In the genomic region with DNA sequence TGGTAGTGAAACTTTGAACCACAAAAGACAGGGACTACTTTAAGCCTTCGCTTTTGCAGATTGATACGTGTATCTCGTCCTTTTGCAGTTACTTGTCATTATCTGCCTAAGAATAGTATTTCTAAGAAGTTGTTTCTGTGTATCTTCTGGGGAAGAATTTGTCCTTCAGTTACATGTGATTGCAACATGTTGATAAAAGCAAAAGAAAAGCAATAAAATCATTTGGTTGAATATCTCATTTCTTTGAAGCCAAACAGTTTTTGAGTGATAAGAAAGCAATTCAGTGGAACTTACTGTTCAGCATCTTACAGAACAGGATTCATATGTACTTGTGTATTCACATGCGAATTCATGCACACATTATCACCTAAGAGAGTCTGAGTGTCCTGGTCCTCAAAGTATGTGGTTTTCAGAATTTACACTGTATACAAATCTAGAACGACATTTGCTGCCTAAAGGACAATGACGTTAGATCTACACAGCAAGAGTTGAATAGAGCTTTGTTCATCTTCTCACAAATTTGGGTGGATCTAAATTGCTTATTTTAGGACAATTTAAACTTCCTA, we compare ENCODE assay signal across 38 cellular contexts.
"Had no signal": no experiment of that assay in that cellular context is flagged by ENCODE, and none has a peak within 500 bp of the region (broad histone marks: within the 10 kb centered on the region; RNA-seq: fewer than 3 reads in every experiment).

No MANE protein-coding gene starts in this region.

- FAIRE-seq: bronchial epithelial cell, TTC549 had no signal

- H3K4me3 Mint-ChIP-seq: activated B cell treated with CpG ODN at 0.5 μM for 24 hours; activated CD4-positive, alpha-beta memory T cell treated with anti-CD3 and anti-CD28 coated beads for 36 hours; activated CD4-positive, alpha-beta T cell treated with anti-CD3 and anti-CD28 coated beads, Interleukin-2, amount 10 ng/mL, durations not matched to agents 24 days and 14 days; activated CD8-positive, alpha-beta T cell treated with anti-CD3 and anti-CD28 coated beads for 36 hours; activated naive CD4-positive, alpha-beta T cell treated with anti-CD3 and anti-CD28 coated beads for 36 hours; activated naive CD8-positive, alpha-beta T cell treated with anti-CD3 and anti-CD28 coated beads for 36 hours; activated T-cell treated with anti-CD3 and anti-CD28 coated beads, Interleukin-2, amount 50 U/mL, for 4 hours; activated T-cell treated with anti-CD3 and anti-CD28 coated beads, Interleukin-2, amount 50 U/mL, for 72 hours; activated T-helper 1 cell treated with anti-CD3 and anti-CD28 coated beads, Interleukin-12 subunit alpha, Interleukin-12 subunit beta, Interleukin-2, Interleukin-4 antibody, amounts not matched to agents 30 ng/mL and 10 ng/mL and 1 ng/mL, durations not matched to agents 14 hours and 24 hours and 36 hours; activated T-helper 17 cell treated with anti-CD3 and anti-CD28 coated beads, Interleukin-2, amount 50 U/mL, for 72 hours; brain; central memory CD8-positive, alpha-beta T cell; T-helper 1 cell treated with Interleukin-12 subunit alpha and Interleukin-12 subunit beta and Interleukin-4 antibody, amounts not matched to agents 30 μg/mL and 1 μg/mL, for 36 hours; T-helper 2 cell treated with Interferon-gamma antibody and Interleukin-4, amounts not matched to agents 5 μg/mL and 100 μg/mL, for 36 hours had no signal

- DNase-seq: activated B cell treated with CpG ODN at 0.5 μM for 24 hours; activated CD4-positive, alpha-beta memory T cell treated with anti-CD3 and anti-CD28 coated beads for 36 hours; activated CD4-positive, alpha-beta T cell treated with anti-CD3 and anti-CD28 coated beads for 4 hours; activated CD4-positive, alpha-beta T cell treated with anti-CD3 and anti-CD28 coated beads, Interleukin-2, amount 10 ng/mL, durations not matched to agents 24 days and 14 days; activated CD4-positive, alpha-beta T cell treated with anti-CD3 and anti-CD28 coated beads, Interleukin-2, amount 50 U/mL, for 1 hour; activated CD4-positive, alpha-beta T cell treated with anti-CD3 and anti-CD28 coated beads, Interleukin-2, amount 50 U/mL, for 4 hours; activated CD4-positive, CD25-positive, alpha-beta regulatory T cell treated with anti-CD3 and anti-CD28 coated beads, Interleukin-2, amount 50 U/mL, for 72 hours; activated CD8-positive, alpha-beta memory T cell treated with anti-CD3 and anti-CD28 coated beads, Interleukin-2, amount 50 U/mL, for 4 hours; activated CD8-positive, alpha-beta T cell treated with anti-CD3 and anti-CD28 coated beads for 36 hours; activated effector memory CD4-positive, alpha-beta T cell treated with anti-CD3 and anti-CD28 coated beads, Interleukin-2, amount 50 U/mL, for 16 hours; activated gamma-delta T cell treated with Interleukin-2 at 50 U/mL for 16 hours; activated naive CD4-positive, alpha-beta T cell; activated naive CD4-positive, alpha-beta T cell treated with anti-CD3 and anti-CD28 coated beads for 36 hours; activated naive CD4-positive, alpha-beta T cell treated with anti-CD3 and anti-CD28 coated beads, Interleukin-2, amount 50 U/mL, for 16 hours; activated naive CD8-positive, alpha-beta T cell treated with anti-CD3 and anti-CD28 coated beads for 36 hours; activated T-cell treated with anti-CD3 and anti-CD28 coated beads for 4 hours; activated T-cell treated with anti-CD3 and anti-CD28 coated beads, Interleukin-2, amount 50 U/mL, for 1 hour; activated T-cell treated with anti-CD3 and anti-CD28 coated beads, Interleukin-2, amount 50 U/mL, for 4 hours; activated T-cell treated with anti-CD3 and anti-CD28 coated beads, Interleukin-2, amount 50 U/mL, for 72 hours; amygdala; anterior cingulate cortex; caudate nucleus; cerebellar nuclear complex; T-helper 1 cell; T-helper 2 cell; T-helper 9 cell had no signal

- H3K4me3 ChIP-seq: ascending aorta, cardiac muscle cell had no signal

- H3K27me3 Mint-ChIP-seq: activated B cell treated with CpG ODN at 0.5 μM for 24 hours; activated CD4-positive, alpha-beta memory T cell treated with anti-CD3 and anti-CD28 coated beads for 36 hours; activated CD4-positive, alpha-beta T cell treated with anti-CD3 and anti-CD28 coated beads, Interleukin-2, amount 10 ng/mL, durations not matched to agents 24 days and 14 days; activated CD8-positive, alpha-beta T cell treated with anti-CD3 and anti-CD28 coated beads for 36 hours; activated naive CD8-positive, alpha-beta T cell treated with anti-CD3 and anti-CD28 coated beads for 36 hours; activated T-helper 17 cell treated with anti-CD3 and anti-CD28 coated beads, Interleukin-2, amount 50 U/mL, for 72 hours; central memory CD8-positive, alpha-beta T cell had no signal

- H3K27ac ChIP-seq: cardiac muscle cell, VCaP had no signal

- H3K36me3 ChIP-seq: ascending aorta, cardiac muscle cell had no signal

- H3K27ac Mint-ChIP-seq: activated B cell treated with CpG ODN at 0.5 μM for 24 hours; activated CD4-positive, alpha-beta memory T cell treated with anti-CD3 and anti-CD28 coated beads for 36 hours; activated CD4-positive, alpha-beta T cell treated with anti-CD3 and anti-CD28 coated beads, Interleukin-2, amount 10 ng/mL, durations not matched to agents 24 days and 14 days; activated CD8-positive, alpha-beta T cell treated with anti-CD3 and anti-CD28 coated beads for 36 hours; activated naive CD4-positive, alpha-beta T cell treated with anti-CD3 and anti-CD28 coated beads for 36 hours; activated naive CD4-positive, alpha-beta T cell treated with anti-CD3 and anti-CD28 coated beads, Interleukin-2, amount 50 U/mL, for 72 hours; activated naive CD8-positive, alpha-beta T cell treated with anti-CD3 and anti-CD28 coated beads for 36 hours; activated T-cell treated with anti-CD3 and anti-CD28 coated beads, Interleukin-2, amount 50 U/mL, for 72 hours; activated T-helper 1 cell treated with anti-CD3 and anti-CD28 coated beads, Interleukin-12 subunit alpha, Interleukin-12 subunit beta, Interleukin-2, Interleukin-4 antibody, amounts not matched to agents 30 ng/mL and 10 ng/mL and 1 ng/mL, durations not matched to agents 14 hours and 24 hours and 36 hours; brain; T-helper 1 cell treated with Interleukin-12 subunit alpha and Interleukin-12 subunit beta and Interleukin-4 antibody, amounts not matched to agents 30 μg/mL and 1 μg/mL, for 36 hours; T-helper 2 cell treated with Interferon-gamma antibody and Interleukin-4, amounts not matched to agents 5 μg/mL and 100 μg/mL, for 36 hours had no signal

- H3K4me1 Mint-ChIP-seq: activated B cell treated with CpG ODN at 0.5 μM for 24 hours, brain had no signal

- H3K36me3 Mint-ChIP-seq: brain had no signal

- H3K9me3 Mint-ChIP-seq: central memory CD8-positive, alpha-beta T cell had no signal

- H3K27me3 ChIP-seq: ascending aorta, cardiac muscle cell had no signal

- ATAC-seq: activated CD8-positive, alpha-beta T cell treated with anti-CD3 and anti-CD28 coated beads for 36 hours; activated naive CD4-positive, alpha-beta T cell treated with anti-CD3 and anti-CD28 coated beads, Interleukin-2, amount 50 U/mL, for 72 hours; activated T-cell treated with anti-CD3 and anti-CD28 coated beads, Interleukin-2, amount 50 U/mL, for 4 hours; activated T-cell treated with anti-CD3 and anti-CD28 coated beads, Interleukin-2, amount 50 U/mL, for 72 hours; activated T-helper 17 cell treated with anti-CD3 and anti-CD28 coated beads, Interleukin-2, amount 50 U/mL, for 72 hours had no signal
